8 cellular contexts compared by ENCODE assay signal in the genomic region with DNA sequence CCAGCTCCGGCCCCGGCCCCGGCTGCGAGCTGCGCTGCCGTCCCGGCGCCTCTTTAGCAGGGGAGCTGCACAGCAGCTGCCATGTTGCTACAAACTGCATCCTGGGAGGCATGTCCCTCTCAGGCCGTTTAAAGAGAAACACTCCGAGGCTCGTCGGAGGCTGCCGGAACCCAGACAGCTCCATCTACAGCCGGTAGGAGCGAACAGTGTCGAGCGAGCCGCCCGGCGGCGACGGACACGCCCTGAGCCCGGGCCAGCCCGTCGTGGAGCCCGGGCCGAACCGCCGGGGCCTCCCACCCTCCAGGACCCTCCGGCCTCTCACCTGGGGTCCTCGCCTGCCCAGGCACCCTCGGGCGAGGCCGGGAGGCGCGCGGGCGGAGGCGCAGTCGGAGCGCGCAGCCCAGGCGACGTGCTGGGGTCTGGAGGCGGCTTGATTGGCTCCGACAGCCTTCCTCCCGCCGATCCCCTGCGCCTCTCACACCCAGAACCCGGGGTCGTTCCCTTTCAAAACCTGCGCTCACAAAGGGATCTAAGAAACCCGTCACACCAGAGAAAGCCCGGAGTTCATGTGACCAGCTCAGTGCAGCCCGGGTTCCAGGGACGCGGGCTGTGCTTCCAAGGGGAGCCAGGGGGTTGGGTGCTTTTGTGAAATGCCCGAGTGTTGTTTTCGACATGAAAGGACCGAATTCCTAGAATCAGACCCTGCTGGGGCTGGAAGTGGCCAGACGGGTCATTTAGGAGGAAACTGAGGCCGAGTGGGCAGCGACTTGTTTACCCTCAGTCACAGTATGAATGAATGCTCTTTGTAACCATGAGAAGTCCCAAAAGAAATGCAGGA. TPM values are rescaled to one million over a fixed set of nuclear protein-coding genes. Genes with fewer than 3 reads are reported as not detected.
DNase-seq lines count a peak whose midpoint lies in the region; TF ChIP-seq lines count a peak whose summit lies in the region.

A gene (minus strand): TSS at position 570 of the 838 bp plus-strand sequence. CDS start 5,040 bp downstream, outside the sequence.

- H3K4me1 ChIP-seq in SJSA1 (replicated peaks) (peaks cover 25% of the 10 kb centered on the region), thymus (ENCODE audit: control insufficient read depth, insufficient read depth, low read length) (peaks cover 11% of the 10 kb centered on the region)

- H3K4me3 Mint-ChIP-seq in activated naive CD4-positive, alpha-beta T cell treated with anti-CD3 and anti-CD28 coated beads for 36 hours = peak within 1 kb of the TSS; percentile 80
- H3K4me3 Mint-ChIP-seq in osteocyte (ENCODE audit: unreplicated experiment) = peak within 1 kb of the TSS; percentile 81

- 0 out of 2 replicates have a peak, but pooled peaks cover 4% of the 10 kb centered on the region for H3K27me3 ChIP-seq in SJSA1 (replicated peaks)
- no peaks in the 10 kb centered on the region for H3K27me3 ChIP-seq in thymus (ENCODE audit: control insufficient read depth, insufficient read depth)

- TF ChIP-seq CTCF in LNCaP clone FGC (IDR thresholded peaks at IDR 0.05; ENCODE audit: control insufficient read depth, extremely low read depth, insufficient read depth) = peak; percentile 79
- TF ChIP-seq CTCF in osteocyte (IDR thresholded peaks at IDR 0.05) = peak; percentile 61

- 0 out of 2 replicates have a peak, but pooled peaks cover 4% of the 10 kb centered on the region for H3K9me3 ChIP-seq in SJSA1 (replicated peaks)
- H3K9me3 ChIP-seq in thymus (ENCODE audit: control insufficient read depth) = no peaks in the 10 kb centered on the region

- intact Hi-C loops in activated naive CD4-positive, alpha-beta T cell treated with anti-CD3 and anti-CD28 coated beads for 36 hours (cut with micrococcal nuclease) = loop anchor here (1.0 to 2.0 kb wide), 6 partner anchors 37 to 334 kb away; a partner anchor contains a TSS

- H3K9me3 Mint-ChIP-seq in activated naive CD4-positive, alpha-beta T cell treated with anti-CD3 and anti-CD28 coated beads for 36 hours = no peaks in the 10 kb centered on the region
- no peaks in the 10 kb centered on the region for H3K9me3 Mint-ChIP-seq in osteocyte (ENCODE audit: unreplicated experiment)

- peak within 1 kb of the TSS; percentile 59 for H3K27ac Mint-ChIP-seq in activated naive CD4-positive, alpha-beta T cell treated with anti-CD3 and anti-CD28 coated beads for 36 hours
- peak within 1 kb of the TSS; percentile 81 for H3K27ac Mint-ChIP-seq in osteocyte (ENCODE audit: unreplicated experiment)

- WGBS in thymus = 1% methylated on average over 64 of the region's 64 CpGs

- H3K4me1 Mint-ChIP-seq in activated naive CD4-positive, alpha-beta T cell treated with anti-CD3 and anti-CD28 coated beads for 36 hours (ENCODE audit: low read depth) = peaks cover 22% of the 10 kb centered on the region
- H3K4me1 Mint-ChIP-seq in osteocyte (ENCODE audit: unreplicated experiment) = peaks cover 16% of the 10 kb centered on the region

- DNase-seq in GF-D8 (lab: John Stamatoyannopoulos, UW) (peak; percentile 63), H4 (ENCODE audit: low spot score) (peak; percentile 85), LNCaP clone FGC (ENCODE audit: low read depth) (peak; percentile 67), SJSA1 (ENCODE audit: low read depth in 1 of 2, low spot score in 2 of 2) (peak; percentile 72 to 82), glomerular visceral epithelial cell (ENCODE audit: extremely low spot score) (peak; percentile 85), osteocyte (ENCODE audit: extremely low spot score, unreplicated experiment) (peak; percentile 92)
- peak; percentile 85 for DNase-seq in activated naive CD4-positive, alpha-beta T cell treated with anti-CD3 and anti-CD28 coated beads for 36 hours

- H3K36me3 ChIP-seq in SJSA1 = peaks cover 11% of the 10 kb centered on the region
- peaks cover 8% of the 10 kb centered on the region for H3K36me3 ChIP-seq in thymus (ENCODE audit: control insufficient read depth, insufficient read depth)

- H3K4me3 ChIP-seq in LNCaP clone FGC (ENCODE audit: low read depth, low read length) (peak within 1 kb of the TSS; percentile 58), SJSA1 (peak within 1 kb of the TSS; percentile 62), thymus (ENCODE audit: low read length) (peak within 1 kb of the TSS; percentile 93)

- CTCF ChIA-PET in activated naive CD4-positive, alpha-beta T cell treated with anti-CD3 and anti-CD28 coated beads for 36 hours (lab: Charles Lee) = interaction anchor here (0.7 to 2.1 kb wide), 11 partner anchors 9 to 266 kb away, joined by 3 to 12 read pairs (median 3); a partner anchor contains a TSS

- H3K36me3 Mint-ChIP-seq in activated naive CD4-positive, alpha-beta T cell treated with anti-CD3 and anti-CD28 coated beads for 36 hours (ENCODE audit: low read depth) = peaks cover 4% of the 10 kb centered on the region
- H3K36me3 Mint-ChIP-seq in osteocyte (ENCODE audit: unreplicated experiment) = peaks cover 1% of the 10 kb centered on the region

- H3K27ac ChIP-seq in SJSA1 = peak within 1 kb of the TSS; percentile 33; the same call in 1 of the 2 replicates
- H3K27ac ChIP-seq in thymus (ENCODE audit: low read depth) = peak within 1 kb of the TSS; percentile 72

- peaks cover 3% of the 10 kb centered on the region for H3K27me3 Mint-ChIP-seq in activated naive CD4-positive, alpha-beta T cell treated with anti-CD3 and anti-CD28 coated beads for 36 hours (ENCODE audit: low read depth)
- H3K27me3 Mint-ChIP-seq in osteocyte (ENCODE audit: unreplicated experiment) = peaks cover 12% of the 10 kb centered on the region

RNA-seq across cellular contexts. Expression of the gene that starts here (rescaled TPM):
- total RNA-seq in H4 (2014; rRNA removed; shearing (Covaris generic)) = 3.8 and 6.1 TPM in 2 replicates
- 1.8 and 6.6 TPM in 2 replicates for total RNA-seq in SJSA1 (2014; rRNA removed; shearing (Covaris generic))
- total RNA-seq in activated naive CD4-positive, alpha-beta T cell treated with anti-CD3 and anti-CD28 coated beads for 36 hours = 1 to 10 TPM; 8.7 to 9.7 TPM
- 16.3 and 17.1 TPM in 2 replicates for total RNA-seq in osteocyte
- 6.7 TPM for polyA plus RNA-seq in thymus

Comparison
In these comparisons a context has a peak if more than half of its experiments do, and no peak if none do; other contexts are left out.
1. Peak in every context shown above with its lines: DNase-seq, H3K4me3 ChIP-seq and H3K27ac ChIP-seq.